1 cellular context compared by ENCODE assay signal in genomic region chr3:160399347-160400047, GRCh38.
A peak's percentile ranks its signal among the peaks of the same experiment; 100 is the strongest.
TF ChIP-seq lines count a peak whose summit lies in the region.

SMC4 (plus strand) TSS chr3:160399650; CDS start chr3:160400827, 1,177 bp downstream.

TF ChIP-seq in HepG2, 621 proteins besides CTCF, POLR2A, EP300 and RAD21 (continued from another document and continues in another):
- TF ChIP-seq ZNF512 (CRISPR knock-in tag; IDR thresholded peaks at IDR 0.05) (no peak), BCL6 (CRISPR knock-in tag; IDR thresholded peaks at IDR 0.05) (no peak), KMT2A (CRISPR knock-in tag; IDR thresholded peaks at IDR 0.05) (peak; percentile 80), TCF7 (IDR thresholded peaks at IDR 0.05; ENCODE audit: low read depth) (no peak), ZNF317 (CRISPR knock-in tag; IDR thresholded peaks at IDR 0.05) (no peak), MIER3 (CRISPR knock-in tag; IDR thresholded peaks at IDR 0.05; ENCODE audit: borderline replicate concordance) (no peak), FOXA1 (IDR thresholded peaks at IDR 0.05) (no peak), FOXA1 (CRISPR knock-in tag; IDR thresholded peaks at IDR 0.05) (no peak), ZNF10 (CRISPR knock-in tag; IDR thresholded peaks at IDR 0.05; ENCODE audit: borderline replicate concordance, low read depth) (no peak), ZFY (CRISPR knock-in tag; IDR thresholded peaks at IDR 0.05) (peak; percentile 52; the same call in 1 of the 2 replicates), KMT2B (CRISPR knock-in tag; IDR thresholded peaks at IDR 0.05) (peak; percentile 75; the same call in 1 of the 2 replicates), TOPORS (CRISPR knock-in tag; IDR thresholded peaks at IDR 0.05) (no peak), ZSCAN22 (CRISPR knock-in tag; IDR thresholded peaks at IDR 0.05) (no peak), GLI4 (CRISPR knock-in tag; IDR thresholded peaks at IDR 0.05; ENCODE audit: borderline replicate concordance) (no peak), FOXK2 (IDR thresholded peaks at IDR 0.05) (0 out of 2 replicates have a peak, but pooled peaks have one; percentile 30), ZNF18 (CRISPR knock-in tag; IDR thresholded peaks at IDR 0.05; ENCODE audit: insufficient replicate concordance) (no peak), KAT8 (CRISPR knock-in tag; IDR thresholded peaks at IDR 0.05) (no peak; the same call in 1 of the 2 replicates), ZNF260 (CRISPR knock-in tag; IDR thresholded peaks at IDR 0.05; ENCODE audit: borderline replicate concordance, low read depth) (no peak), ZNF772 (CRISPR knock-in tag; IDR thresholded peaks at IDR 0.05) (no peak; the same call in 1 of the 2 replicates), DZIP1 (CRISPR knock-in tag; IDR thresholded peaks at IDR 0.05) (no peak), AGO2 (optimal IDR thresholded peaks at IDR 0.05; ENCODE audit: low read depth, low read length) (no peak), ZNF614 (CRISPR knock-in tag; IDR thresholded peaks at IDR 0.05; ENCODE audit: borderline replicate concordance) (no peak), ZNF136 (CRISPR knock-in tag; IDR thresholded peaks at IDR 0.05; ENCODE audit: low read depth) (no peak), RXRA (CRISPR knock-in tag; IDR thresholded peaks at IDR 0.05) (no peak), ZNF598 (CRISPR knock-in tag; IDR thresholded peaks at IDR 0.05; ENCODE audit: borderline replicate concordance) (no peak), NR1H2 (CRISPR knock-in tag; IDR thresholded peaks at IDR 0.05; ENCODE audit: borderline replicate concordance, low read depth) (no peak), BCL3 (CRISPR knock-in tag; IDR thresholded peaks at IDR 0.05) (no peak), ZNF749 (CRISPR knock-in tag; IDR thresholded peaks at IDR 0.05; ENCODE audit: borderline replicate concordance) (0 out of 2 replicates have a peak, but pooled peaks have one; percentile 17), PRPF4 (IDR thresholded peaks at IDR 0.05; ENCODE audit: low read depth, low read length, poor library complexity, severe bottlenecking) (no peak), PHF20 (CRISPR knock-in tag; IDR thresholded peaks at IDR 0.05) (no peak; the same call in 1 of the 2 replicates), NR0B2 (CRISPR knock-in tag; IDR thresholded peaks at IDR 0.05) (no peak), SMARCC2 (IDR thresholded peaks at IDR 0.05) (no peak), REPIN1 (CRISPR knock-in tag; IDR thresholded peaks at IDR 0.05; ENCODE audit: borderline replicate concordance, low read depth) (no peak), ZNF333 (CRISPR knock-in tag; IDR thresholded peaks at IDR 0.05; ENCODE audit: borderline replicate concordance) (no peak), MAFG (CRISPR knock-in tag; IDR thresholded peaks at IDR 0.05) (no peak), ZNF577 (CRISPR knock-in tag; IDR thresholded peaks at IDR 0.05; ENCODE audit: borderline replicate concordance, low read depth) (no peak), ZNF780A (CRISPR knock-in tag; IDR thresholded peaks at IDR 0.05) (no peak), ZBED4 (CRISPR knock-in tag; IDR thresholded peaks at IDR 0.05; ENCODE audit: borderline replicate concordance) (no peak)
- TF ChIP-seq, protein P1, sequence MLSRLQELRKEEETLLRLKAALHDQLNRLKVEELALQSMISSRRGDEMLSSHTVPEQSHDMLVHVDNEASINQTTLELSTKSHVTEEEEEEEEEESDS (CRISPR knock-in tag; IDR thresholded peaks at IDR 0.05; ENCODE audit: borderline replicate concordance) = no peak; the same call in 1 of the 2 replicates
- TF ChIP-seq, protein P2, sequence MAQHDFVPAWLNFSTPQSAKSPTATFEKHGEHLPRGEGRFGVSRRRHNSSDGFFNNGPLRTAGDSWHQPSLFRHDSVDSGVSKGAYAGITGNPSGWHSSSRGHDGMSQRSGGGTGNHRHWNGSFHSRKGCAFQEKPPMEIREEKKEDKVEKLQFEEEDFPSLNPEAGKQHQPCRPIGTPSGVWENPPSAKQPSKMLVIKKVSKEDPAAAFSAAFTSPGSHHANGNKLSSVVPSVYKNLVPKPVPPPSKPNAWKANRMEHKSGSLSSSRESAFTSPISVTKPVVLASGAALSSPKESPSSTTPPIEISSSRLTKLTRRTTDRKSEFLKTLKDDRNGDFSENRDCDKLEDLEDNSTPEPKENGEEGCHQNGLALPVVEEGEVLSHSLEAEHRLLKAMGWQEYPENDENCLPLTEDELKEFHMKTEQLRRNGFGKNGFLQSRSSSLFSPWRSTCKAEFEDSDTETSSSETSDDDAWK (CRISPR knock-in tag; IDR thresholded peaks at IDR 0.05) = no peak
- TF ChIP-seq, protein P3, sequence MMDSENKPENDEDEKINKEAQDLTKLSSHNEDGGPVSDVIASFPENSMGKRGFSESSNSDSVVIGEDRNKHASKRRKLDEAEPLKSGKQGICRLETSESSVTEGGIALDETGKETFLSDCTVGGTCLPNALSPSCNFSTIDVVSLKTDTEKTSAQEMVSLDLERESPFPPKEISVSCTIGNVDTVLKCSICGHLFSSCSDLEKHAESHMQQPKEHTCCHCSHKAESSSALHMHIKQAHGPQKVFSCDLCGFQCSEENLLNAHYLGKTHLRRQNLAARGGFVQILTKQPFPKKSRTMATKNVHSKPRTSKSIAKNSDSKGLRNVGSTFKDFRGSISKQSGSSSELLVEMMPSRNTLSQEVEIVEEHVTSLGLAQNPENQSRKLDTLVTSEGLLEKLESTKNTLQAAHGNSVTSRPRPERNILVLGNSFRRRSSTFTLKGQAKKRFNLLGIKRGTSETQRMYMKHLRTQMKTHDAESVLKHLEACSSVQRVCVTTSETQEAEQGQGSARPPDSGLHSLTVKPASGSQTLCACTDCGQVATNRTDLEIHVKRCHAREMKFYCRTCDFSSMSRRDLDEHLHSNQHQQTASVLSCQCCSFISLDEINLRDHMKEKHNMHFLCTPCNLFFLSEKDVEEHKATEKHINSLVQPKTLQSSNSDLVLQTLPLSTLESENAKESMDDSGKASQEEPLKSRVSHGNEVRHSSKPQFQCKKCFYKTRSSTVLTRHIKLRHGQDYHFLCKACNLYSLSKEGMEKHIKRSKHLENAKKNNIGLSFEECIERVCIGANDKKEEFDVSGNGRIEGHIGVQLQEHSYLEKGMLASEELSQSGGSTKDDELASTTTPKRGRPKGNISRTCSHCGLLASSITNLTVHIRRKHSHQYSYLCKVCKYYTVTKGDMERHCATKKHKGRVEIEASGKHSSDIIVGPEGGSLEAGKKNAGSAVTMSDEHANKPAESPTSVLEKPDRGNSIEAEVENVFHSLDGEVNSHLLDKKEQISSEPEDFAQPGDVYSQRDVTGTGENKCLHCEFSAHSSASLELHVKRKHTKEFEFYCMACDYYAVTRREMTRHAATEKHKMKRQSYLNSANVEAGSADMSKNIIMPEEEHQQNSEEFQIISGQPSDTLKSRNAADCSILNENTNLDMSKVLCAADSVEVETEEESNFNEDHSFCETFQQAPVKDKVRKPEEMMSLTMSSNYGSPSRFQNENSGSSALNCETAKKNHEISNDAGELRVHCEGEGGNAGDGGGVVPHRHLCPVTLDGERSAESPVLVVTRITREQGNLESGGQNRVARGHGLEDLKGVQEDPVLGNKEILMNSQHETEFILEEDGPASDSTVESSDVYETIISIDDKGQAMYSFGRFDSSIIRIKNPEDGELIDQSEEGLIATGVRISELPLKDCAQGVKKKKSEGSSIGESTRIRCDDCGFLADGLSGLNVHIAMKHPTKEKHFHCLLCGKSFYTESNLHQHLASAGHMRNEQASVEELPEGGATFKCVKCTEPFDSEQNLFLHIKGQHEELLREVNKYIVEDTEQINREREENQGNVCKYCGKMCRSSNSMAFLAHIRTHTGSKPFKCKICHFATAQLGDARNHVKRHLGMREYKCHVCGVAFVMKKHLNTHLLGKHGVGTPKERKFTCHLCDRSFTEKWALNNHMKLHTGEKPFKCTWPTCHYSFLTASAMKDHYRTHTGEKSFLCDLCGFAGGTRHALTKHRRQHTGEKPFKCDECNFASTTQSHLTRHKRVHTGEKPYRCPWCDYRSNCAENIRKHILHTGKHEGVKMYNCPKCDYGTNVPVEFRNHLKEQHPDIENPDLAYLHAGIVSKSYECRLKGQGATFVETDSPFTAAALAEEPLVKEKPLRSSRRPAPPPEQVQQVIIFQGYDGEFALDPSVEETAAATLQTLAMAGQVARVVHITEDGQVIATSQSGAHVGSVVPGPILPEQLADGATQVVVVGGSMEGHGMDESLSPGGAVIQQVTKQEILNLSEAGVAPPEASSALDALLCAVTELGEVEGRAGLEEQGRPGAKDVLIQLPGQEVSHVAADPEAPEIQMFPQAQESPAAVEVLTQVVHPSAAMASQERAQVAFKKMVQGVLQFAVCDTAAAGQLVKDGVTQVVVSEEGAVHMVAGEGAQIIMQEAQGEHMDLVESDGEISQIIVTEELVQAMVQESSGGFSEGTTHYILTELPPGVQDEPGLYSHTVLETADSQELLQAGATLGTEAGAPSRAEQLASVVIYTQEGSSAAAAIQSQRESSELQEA (CRISPR knock-in tag; IDR thresholded peaks at IDR 0.05; ENCODE audit: not compliant biosample characterization) = no peak
